8 cellular contexts compared by ENCODE assay signal in the genomic region with DNA sequence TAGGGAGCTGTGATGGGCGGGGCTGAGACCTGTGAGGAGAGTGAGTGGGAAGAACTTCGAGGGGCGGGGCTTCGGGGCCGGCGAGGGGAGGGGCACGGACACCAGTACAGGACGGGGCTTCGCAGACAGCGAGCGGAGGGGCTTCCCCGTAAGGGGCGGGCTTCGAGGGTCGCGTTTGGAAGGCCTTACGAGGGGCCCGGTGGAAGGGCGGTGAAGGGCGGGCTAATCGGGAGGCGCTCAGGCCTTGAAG. TPM values are rescaled to one million over a fixed set of nuclear protein-coding genes. Genes with fewer than 3 reads are reported as not detected.
DNase-seq lines count a peak whose midpoint lies in the region; TF ChIP-seq lines count a peak whose summit lies in the region.

No MANE protein-coding gene starts in this region.

- H3K4me3 ChIP-seq in NB4 (ENCODE audit: low read depth, low read length) (peak overlapping the region; percentile 82), SK-N-MC (peak overlapping the region; percentile 98), parathyroid adenoma (ENCODE audit: low read depth, low read length) (peak overlapping the region; percentile 94), tibial nerve (peak overlapping the region; percentile 53 to 70 (median 60))

- H3K36me3 ChIP-seq in SK-N-MC (ENCODE audit: insufficient read depth, low read length) (no peaks in the 10 kb centered on the region), parathyroid adenoma (ENCODE audit: control insufficient read depth, insufficient read depth, low read length) (no peaks in the 10 kb centered on the region), tibial nerve (no peaks in the 10 kb centered on the region)

- H3K4me2 ChIP-seq in parathyroid adenoma (ENCODE audit: low read length): peak overlapping the region; percentile 94

- H3K27me3 ChIP-seq in parathyroid adenoma (ENCODE audit: control insufficient read depth, insufficient read depth, low read length) (no peaks in the 10 kb centered on the region), tibial nerve (no peaks in the 10 kb centered on the region)

- no peaks in the 10 kb centered on the region for H3K9me3 ChIP-seq in SK-N-MC (ENCODE audit: low read depth, low read length)
- no peaks in the 10 kb centered on the region for H3K9me3 ChIP-seq in parathyroid adenoma (ENCODE audit: control insufficient read depth, low read length)
- no peaks in the 10 kb centered on the region for H3K9me3 ChIP-seq in tibial nerve

- H3K4me1 ChIP-seq in parathyroid adenoma: peaks cover 17% of the 10 kb centered on the region
- peaks cover 2 to 54% (median 31%) of the 10 kb centered on the region in 4 donors for H3K4me1 ChIP-seq in tibial nerve

- 1% methylated on average over 20 to 22 of the region's 22 CpGs for WGBS in tibial nerve, 2 donors

- peak in 1 of 2 donors; percentile 2 for TF ChIP-seq EP300 in tibial nerve (IDR thresholded peaks at IDR 0.05)

- H3K27ac ChIP-seq in SK-N-MC: peak overlapping the region; percentile 99
- peak overlapping the region; percentile 96 for H3K27ac ChIP-seq in parathyroid adenoma
- H3K27ac ChIP-seq in tibial nerve: peak overlapping the region; percentile 98 to 100 (median 99)

- DNase-seq in DMS53 (lab: John Stamatoyannopoulos, UW): peak; percentile 98
- DNase-seq in HCEC 1CT: peak; percentile 70
- peak; percentile 100 for DNase-seq in NB4 (ENCODE audit: low read depth)
- peak; percentile 85 for DNase-seq in SK-N-MC (ENCODE audit: low read depth, low spot score)
- DNase-seq in activated naive CD4-positive, alpha-beta T cell treated with anti-CD3 and anti-CD28 coated beads, Interleukin-2, amount 50 U/mL, for 16 hours: peak; percentile 94
- peak; percentile 89 for DNase-seq in glomerular visceral epithelial cell (ENCODE audit: extremely low spot score)
- peak; percentile 92 to 94 for DNase-seq in tibial nerve (ENCODE audit: low spot score in 2 of 2)

- TF ChIP-seq POLR2A in NB4 (IDR thresholded peaks at IDR 0.05; ENCODE audit: extremely low read depth, insufficient read length) (no peak), tibial nerve (IDR thresholded peaks at IDR 0.05) (peak in 1 of 2 donors; percentile 66)

- peak overlapping the region; percentile 91 for H3K9ac ChIP-seq in SK-N-MC (ENCODE audit: insufficient read length)
- peak overlapping the region; percentile 88 for H3K9ac ChIP-seq in parathyroid adenoma

- H3K79me2 ChIP-seq in parathyroid adenoma: no peaks in the 10 kb centered on the region

- TF ChIP-seq CTCF in NB4 (IDR thresholded peaks at IDR 0.05; ENCODE audit: low read depth, low read length) (no peak), parathyroid adenoma (IDR thresholded peaks at IDR 0.05) (no peak), tibial nerve (IDR thresholded peaks at IDR 0.05) (no peak)

- peak overlapping the region; percentile 93 for H2AFZ ChIP-seq in parathyroid adenoma

RNA-seq across cellular contexts. Expression of gene EMP3, which starts 4.1 kb away (rescaled TPM):
- 10 to 100 TPM; 22.2 to 52.5 (median 33.3) TPM for total RNA-seq in tibial nerve

RNA-seq across cellular contexts. Expression of gene TMEM143, which starts 42.4 kb away (rescaled TPM):
- 10 to 100 TPM in 2 of 4 donors, 1 to 10 TPM in 2; 8.3 to 14.4 (median 10.2) TPM for total RNA-seq in tibial nerve

RNA-seq across cellular contexts. Expression of gene SYNGR4, which starts 42.9 kb away (rescaled TPM):
- not detected for total RNA-seq in tibial nerve

RNA-seq across cellular contexts. Expression of gene ZNF114, which starts 51.4 kb away (rescaled TPM):
- total RNA-seq in tibial nerve: under 1 TPM in 1 of 4 donors, not detected in 3; 0.21 TPM

Comparison
In these comparisons a context has a peak if more than half of its experiments do, and no peak if none do; other contexts are left out.
1. Peak in every context shown above with its lines: DNase-seq, H3K4me3 ChIP-seq and H3K27ac ChIP-seq.